ENCODE assay signal across 24 cellular contexts in genomic region chr4:116346750-116347149, GRCh38.
"Had no signal": no experiment of that assay in that cellular context is flagged by ENCODE, and none has a peak within 500 bp of the region (broad histone marks: within the 10 kb centered on the region; RNA-seq: fewer than 3 reads in every experiment).

No MANE protein-coding gene starts in this region.

- H3K4me1 Mint-ChIP-seq: naive thymus-derived CD4-positive, alpha-beta T cell; stimulated activated memory B cell treated with anti-CD40 and anti-IgM and Interleukin-4, amounts not matched to agents 10 μg/mL and 1 μg/mL and 100 μg/mL, for 72 hours; stimulated activated naive CD8-positive, alpha-beta T cell treated with anti-CD3 and anti-CD28 coated beads, Interleukin-15, amount 100 ng/mL, for 72 hours had no signal

- H3K27ac Mint-ChIP-seq: naive thymus-derived CD4-positive, alpha-beta T cell; natural killer cell treated with Interleukin-12 subunit alpha and Interleukin-12 subunit beta and Interleukin-15 and Interleukin-18, amount 100 ng/mL, for 72 hours; progenitor cell of endocrine pancreas; stimulated activated memory B cell treated with anti-CD40 and anti-IgM and Interleukin-4, amounts not matched to agents 10 μg/mL and 1 μg/mL and 100 μg/mL, for 72 hours; stimulated activated naive CD8-positive, alpha-beta T cell treated with anti-CD3 and anti-CD28 coated beads, Interleukin-15, amount 100 ng/mL, for 72 hours; type B pancreatic cell had no signal

- H3K27ac ChIP-seq: left ventricle myocardium inferior, ovary, right atrium auricular region, right lobe of liver, tibial nerve, uterus had no signal

- H3K4me1 ChIP-seq: left ventricle myocardium inferior, right atrium auricular region, right lobe of liver, tibial nerve, uterus had no signal

- H3K27me3 Mint-ChIP-seq: naive thymus-derived CD4-positive, alpha-beta T cell; natural killer cell treated with Interleukin-12 subunit alpha and Interleukin-12 subunit beta and Interleukin-15 and Interleukin-18, amount 100 ng/mL, for 72 hours; stimulated activated memory B cell treated with anti-CD40 and anti-IgM and Interleukin-4, amounts not matched to agents 10 μg/mL and 1 μg/mL and 100 μg/mL, for 72 hours; stimulated activated naive CD8-positive, alpha-beta T cell treated with anti-CD3 and anti-CD28 coated beads, Interleukin-15, amount 100 ng/mL, for 72 hours; type B pancreatic cell had no signal

- H3K9me3 ChIP-seq: left ventricle myocardium inferior, mucosa of descending colon, ovary, right atrium auricular region, right lobe of liver, tibial nerve, uterus had no signal

- H3K4me3 Mint-ChIP-seq: naive thymus-derived CD4-positive, alpha-beta T cell; natural killer cell treated with Interleukin-12 subunit alpha and Interleukin-12 subunit beta and Interleukin-15 and Interleukin-18, amount 100 ng/mL, for 72 hours; stimulated activated memory B cell treated with anti-CD40 and anti-IgM and Interleukin-4, amounts not matched to agents 10 μg/mL and 1 μg/mL and 100 μg/mL, for 72 hours; stimulated activated naive CD8-positive, alpha-beta T cell treated with anti-CD3 and anti-CD28 coated beads, Interleukin-15, amount 100 ng/mL, for 72 hours; type B pancreatic cell had no signal

- H3K4me2 ChIP-seq: smooth muscle cell had no signal

- H3K27me3 ChIP-seq: ovary, right atrium auricular region, right lobe of liver, tibial nerve, uterus had no signal

- H3K36me3 Mint-ChIP-seq: naive thymus-derived CD4-positive, alpha-beta T cell; stimulated activated memory B cell treated with anti-CD40 and anti-IgM and Interleukin-4, amounts not matched to agents 10 μg/mL and 1 μg/mL and 100 μg/mL, for 72 hours; type B pancreatic cell had no signal

- H3K9me3 Mint-ChIP-seq: stimulated activated naive CD8-positive, alpha-beta T cell treated with anti-CD3 and anti-CD28 coated beads, Interleukin-15, amount 100 ng/mL, for 72 hours; type B pancreatic cell had no signal

- H3K36me3 ChIP-seq: left ventricle myocardium inferior, ovary, right atrium auricular region, right lobe of liver, tibial nerve, uterus had no signal

- ATAC-seq: mucosa of descending colon; naive thymus-derived CD4-positive, alpha-beta T cell; natural killer cell treated with Interleukin-12 subunit alpha and Interleukin-12 subunit beta and Interleukin-15 and Interleukin-18, amount 100 ng/mL, for 72 hours; right lobe of liver; stimulated activated memory B cell treated with anti-CD40 and anti-IgM and Interleukin-4, amounts not matched to agents 10 μg/mL and 1 μg/mL and 100 μg/mL, for 72 hours; stimulated activated naive CD8-positive, alpha-beta T cell treated with anti-CD3 and anti-CD28 coated beads, Interleukin-15, amount 100 ng/mL, for 72 hours had no signal

- H3K4me3 ChIP-seq: left ventricle myocardium inferior, lung, mucosa of descending colon, ovary, right atrium auricular region, right lobe of liver, smooth muscle cell, tibial nerve, uterus had no signal

- DNase-seq: islet precursor cell; left ventricle myocardium inferior; mesendoderm; midbrain; mucosa of descending colon; naive thymus-derived CD4-positive, alpha-beta T cell; ovary; right lobe of liver; stimulated activated CD4-positive, alpha-beta T cell treated with anti-CD3 and anti-CD28 coated beads, Interleukin-1b, Interleukin-23, amount 100 ng/mL, for 48 hours; stimulated activated CD4-positive, alpha-beta T cell treated with anti-CD3 and anti-CD28 coated beads, Interleukin-2, amount 100 ng/mL, for 48 hours; stimulated activated CD4-positive, alpha-beta T cell treated with anti-CD3 and anti-CD28 coated beads, Interleukin-4, amount 100 ng/mL, for 4 hours; stimulated activated CD8-positive, alpha-beta memory T cell treated with anti-CD3 and anti-CD28 coated beads, Interleukin-4, amount 100 ng/mL, for 48 hours; stimulated activated naive CD4-positive, alpha-beta T cell treated with Interleukin-2 at 50 U/mL for 16 hours; stimulated activated naive CD8-positive, alpha-beta T cell treated with anti-CD3 and anti-CD28 coated beads, Interleukin-15, amount 100 ng/mL, for 72 hours; substantia nigra; uterus had no signal
